In the genomic region with DNA sequence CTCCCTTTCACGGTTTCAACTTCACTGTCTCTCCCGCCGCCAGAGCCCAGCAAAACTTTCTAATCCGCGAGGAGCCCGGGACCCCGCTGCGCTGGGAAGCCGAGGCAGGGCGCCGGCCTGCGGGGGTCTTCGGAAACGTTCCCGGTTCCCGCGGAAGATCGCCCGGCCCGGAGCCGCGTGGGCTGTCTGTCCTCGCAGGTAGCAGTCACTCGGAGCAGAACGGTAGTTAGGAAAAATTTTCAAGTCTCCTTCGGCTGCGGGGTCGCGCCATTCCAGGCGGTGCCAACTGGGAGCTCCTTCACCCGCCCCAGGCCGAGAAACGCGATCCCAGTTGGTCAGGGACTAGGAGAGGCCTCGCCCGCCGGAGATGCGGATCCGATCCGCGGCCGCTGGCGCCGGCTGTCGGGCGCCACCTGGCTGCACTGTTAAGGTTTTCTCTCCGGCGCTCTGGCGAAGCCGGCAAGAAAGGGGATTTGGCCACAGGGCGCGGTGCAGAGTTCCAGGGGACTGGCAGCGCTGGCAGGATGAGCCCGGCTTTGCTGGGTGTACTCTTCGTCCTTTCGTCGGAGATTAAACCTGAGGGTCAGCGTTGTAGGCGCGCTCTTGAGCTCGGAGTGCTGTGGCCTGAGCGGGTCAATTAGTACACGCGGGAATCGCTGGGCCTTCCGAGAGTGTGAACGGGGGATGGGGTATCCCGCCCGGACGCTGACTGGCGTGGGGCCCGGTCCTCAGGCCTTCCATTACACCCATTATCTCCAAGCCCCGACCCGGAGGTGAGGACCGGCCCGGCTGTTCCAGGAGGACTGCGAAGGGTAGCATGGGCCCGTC, we compare ENCODE assay signal across 8 cellular contexts.
DNase-seq lines count a peak whose midpoint lies in the region; ATAC-seq and TF ChIP-seq lines count a peak whose summit lies in the region.

No MANE protein-coding gene starts in this region.

- no TSS peak for BruUV-seq in mammary epithelial cell (replicated peaks; lab: Mats Ljungman, UMichigan)

- ATAC-seq in GM21360 (IDR thresholded peaks at IDR 0.05; ENCODE audit: unreplicated experiment) (peak; percentile 70), gastrocnemius medialis (peak; percentile 95 to 97), HG03135 (IDR thresholded peaks at IDR 0.05; ENCODE audit: unreplicated experiment) (no peak)

- DNase-seq in Ammon's horn (ENCODE audit: low spot score) (peak; percentile 86), NCI-H1694 (lab: John Stamatoyannopoulos, UW) (peak; percentile 44), mammary epithelial cell (peak; percentile 66), gastrocnemius medialis (peak; percentile 71 to 84)

- 24% methylated on average over 30 of the region's 78 CpGs for WGBS in mammary epithelial cell (ENCODE audit: low coverage, missing lambda C conversion rate)

- H3K79me2 ChIP-seq in mammary epithelial cell (ENCODE audit: insufficient read depth, low read length): no peaks in the 10 kb centered on the region

- peak overlapping the region; percentile 92 for H3K4me2 ChIP-seq in mammary epithelial cell (ENCODE audit: insufficient read depth, low read depth, low read length)

- H3K27ac ChIP-seq in mammary epithelial cell (ENCODE audit: insufficient read depth, low read depth, low read length): no peak overlapping the region
- H3K27ac ChIP-seq in iPS-18a (ENCODE audit: low read length): no peak overlapping the region
- H3K27ac ChIP-seq in gastrocnemius medialis: peak overlapping the region; percentile 68 to 80 (median 74)

- CTCF ChIA-PET in mammary epithelial cell (lab: Charles Lee; ENCODE audit: low non-redundant PET): interaction anchor here (0.6 to 0.8 kb wide), 2 partner anchors 54 to 242 kb away, joined by 5 to 7 read pairs; no protein-coding TSS in a partner anchor

- peak overlapping the region; percentile 98 for H2AFZ ChIP-seq in mammary epithelial cell (ENCODE audit: low read depth, low read length)

- H3K4me3 ChIP-seq in WI38 (ENCODE audit: low read depth, low read length): peak overlapping the region; percentile 45
- peak overlapping the region; percentile 45 to 47 (median 46) for H3K4me3 ChIP-seq in mammary epithelial cell (replicated peaks in 1 of 3; ENCODE audit: insufficient read depth in 1 of 3, low read depth in 2 of 3, low read length in 3 of 3)
- peak overlapping the region; percentile 65 for H3K4me3 ChIP-seq in iPS-18a (ENCODE audit: low read length)
- peak overlapping the region; percentile 65 to 82 (median 68) for H3K4me3 ChIP-seq in gastrocnemius medialis

- TF ChIP-seq POLR2A in gastrocnemius medialis (IDR thresholded peaks at IDR 0.05): no peak

- in situ Hi-C loops in mammary epithelial cell (cut with MboI; ENCODE audit: low sequenced_read_pairs in 2 of 2): loop anchor here (10.0 to 25.0 kb wide), 3 partner anchors 57 to 387 kb away; partner anchors contain the start of gene DHRS7B (in 2 of the 2)
- in situ Hi-C loops in gastrocnemius medialis (cut with MboI; ENCODE audit: low sequenced_read_pairs in 4 of 4): loop anchor here (5.0 to 25.0 kb wide), 6 partner anchors 49 to 399 kb away; partner anchors contain the start of gene DHRS7B (in 2 of the 4)

- H3K27me3 ChIP-seq in mammary epithelial cell (ENCODE audit: insufficient read depth, low read length) (peaks cover 5% of the 10 kb centered on the region), iPS-18a (ENCODE audit: control insufficient read depth, insufficient read depth, low read length) (peaks cover 34% of the 10 kb centered on the region), gastrocnemius medialis (no peaks in the 10 kb centered on the region)

- H3K4me1 ChIP-seq in mammary epithelial cell (ENCODE audit: insufficient read depth, low read length) (peaks cover 13% of the 10 kb centered on the region), iPS-18a (ENCODE audit: control insufficient read depth, low read depth, low read length) (peaks cover 3% of the 10 kb centered on the region), gastrocnemius medialis (peaks cover 4 to 16% of the 10 kb centered on the region in 2 donors)

- no peaks in the 10 kb centered on the region for H3K9me3 ChIP-seq in mammary epithelial cell (replicated peaks; ENCODE audit: insufficient read depth, low read length)
- no peaks in the 10 kb centered on the region for H3K9me3 ChIP-seq in iPS-18a (ENCODE audit: control insufficient read depth, low read depth, low read length)
- no peaks in the 10 kb centered on the region for H3K9me3 ChIP-seq in gastrocnemius medialis

- intact Hi-C loops in mammary epithelial cell (cut with micrococcal nuclease) (loop anchor here (1.0 to 5.0 kb wide), 6 partner anchors 54 to 469 kb away; partner anchors contain the start of gene USP22), gastrocnemius medialis (cut with DNase I; ENCODE audit: low total_unique reads) (loop anchor here (1.0 to 5.0 kb wide), 6 partner anchors 54 to 384 kb away; partner anchors contain the start of genes DHRS7B and KCNJ12)

- H3K36me3 ChIP-seq in mammary epithelial cell (ENCODE audit: insufficient read depth, low read length) (no peaks in the 10 kb centered on the region), iPS-18a (ENCODE audit: control insufficient read depth, low read depth, low read length) (no peaks in the 10 kb centered on the region), gastrocnemius medialis (no peaks in the 10 kb centered on the region)

- no peaks in the 10 kb centered on the region for H4K20me1 ChIP-seq in mammary epithelial cell (ENCODE audit: insufficient read depth, low read length)

- H3K9ac ChIP-seq in mammary epithelial cell (ENCODE audit: insufficient read depth, low read length): no peak overlapping the region
- peak overlapping the region; percentile 56 for H3K9ac ChIP-seq in iPS-18a (ENCODE audit: low read length)

- TF ChIP-seq CTCF in WI38 (IDR thresholded peaks at IDR 0.05; ENCODE audit: low read depth, low read length) (peak; percentile 57), mammary epithelial cell (conservative IDR thresholded peaks at IDR 0.05 in 1 of 2, IDR thresholded peaks at IDR 0.05 in 1 of 2; ENCODE audit: extremely low read depth in 1 of 2, insufficient read depth in 1 of 2, low read depth in 1 of 2, low read length in 2 of 2) (peak; percentile 28 to 79), gastrocnemius medialis (IDR thresholded peaks at IDR 0.05 in 4 of 5, conservative IDR thresholded peaks at IDR 0.05 in 1 of 5) (peak; percentile 61 to 90 (median 78))

- dilution Hi-C loops in mammary epithelial cell (cut with HindIII; ENCODE audit: low sequenced_read_pairs): no loop called here

Comparison
In these comparisons a context has a peak if more than half of its experiments do, and no peak if none do; other contexts are left out.
1. H3K27ac ChIP-seq: peak in gastrocnemius medialis (4 of 4); none in mammary epithelial cell (single experiment) and iPS-18a (single experiment).
2. Peak in every context shown above with its lines, with median percentiles within 50 percentile points of each other: DNase-seq, H3K4me3 ChIP-seq and CTCF ChIP-seq.